In the genomic region with DNA sequence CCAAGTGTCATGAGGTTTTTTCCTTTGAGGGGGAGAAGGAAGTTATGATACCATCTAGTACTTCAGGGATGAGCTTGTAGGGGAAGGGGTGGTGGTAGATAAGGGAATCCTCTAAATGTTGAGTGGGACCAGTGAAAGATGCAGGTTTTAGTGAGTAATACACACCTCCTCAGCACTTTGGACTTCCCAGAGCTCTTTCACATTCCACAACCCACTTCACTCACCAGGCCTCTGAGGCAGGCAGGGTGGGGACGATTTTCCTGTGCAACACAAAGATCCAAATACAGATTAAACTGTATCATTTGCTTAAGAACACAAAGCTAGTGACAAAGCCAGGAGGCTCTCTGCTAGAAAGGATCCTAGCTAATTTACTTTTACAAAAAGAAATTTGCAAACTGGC, we compare ENCODE assay signal across 18 cellular contexts.
"Had no signal": no experiment of that assay in that cellular context is flagged by ENCODE, and none has a peak within 500 bp of the region (broad histone marks: within the 10 kb centered on the region; RNA-seq: fewer than 3 reads in every experiment).

No MANE protein-coding gene starts in this region.

- H3K36me3 ChIP-seq: colonic mucosa, esophagus squamous epithelium, gastrocnemius medialis, ovary, prostate gland, tibial nerve, WERI-Rb-1 had no signal

- H3K9me3 ChIP-seq: colonic mucosa, esophagus squamous epithelium, gastrocnemius medialis, ovary, prostate gland, SK-N-SH, tibial nerve had no signal

- H3K4me1 ChIP-seq: esophagus squamous epithelium, gastrocnemius medialis, tibial nerve had no signal

- H3K4me3 ChIP-seq: colonic mucosa, esophagus squamous epithelium, gastrocnemius medialis, ovary, prostate gland, tibial nerve had no signal

- H3K27ac ChIP-seq: colonic mucosa, esophagus squamous epithelium, gastrocnemius medialis, ovary, tibial nerve, WERI-Rb-1 had no signal

- DNase-seq: activated CD4-positive, alpha-beta T cell treated with anti-CD3 and anti-CD28 coated beads for 1 hour; activated naive CD4-positive, alpha-beta T cell treated with Interleukin-2 at 50 U/mL for 16 hours; activated naive CD8-positive, alpha-beta T cell treated with anti-CD3 and anti-CD28 coated beads, Interleukin-2, amount 10 ng/mL, durations not matched to agents 7 days and 5 days; activated T-cell treated with anti-CD3 and anti-CD28 coated beads, Interleukin-2, amount 50 U/mL, for 24 hours; amygdala; colonic mucosa; endodermal cell; esophagus squamous epithelium; gastrocnemius medialis; head of caudate nucleus; mammary epithelial cell; midbrain; ovary; SK-N-SH; stimulated activated CD4-positive, alpha-beta T cell treated with anti-CD3 and anti-CD28 coated beads, Interleukin-12 subunit alpha, Interleukin-12 subunit beta, amount 100 ng/mL, for 4 hours; WERI-Rb-1 had no signal

- ATAC-seq: gastrocnemius medialis had no signal
